Comparison of ENCODE assay signal across 1 cellular context in the genomic region with DNA sequence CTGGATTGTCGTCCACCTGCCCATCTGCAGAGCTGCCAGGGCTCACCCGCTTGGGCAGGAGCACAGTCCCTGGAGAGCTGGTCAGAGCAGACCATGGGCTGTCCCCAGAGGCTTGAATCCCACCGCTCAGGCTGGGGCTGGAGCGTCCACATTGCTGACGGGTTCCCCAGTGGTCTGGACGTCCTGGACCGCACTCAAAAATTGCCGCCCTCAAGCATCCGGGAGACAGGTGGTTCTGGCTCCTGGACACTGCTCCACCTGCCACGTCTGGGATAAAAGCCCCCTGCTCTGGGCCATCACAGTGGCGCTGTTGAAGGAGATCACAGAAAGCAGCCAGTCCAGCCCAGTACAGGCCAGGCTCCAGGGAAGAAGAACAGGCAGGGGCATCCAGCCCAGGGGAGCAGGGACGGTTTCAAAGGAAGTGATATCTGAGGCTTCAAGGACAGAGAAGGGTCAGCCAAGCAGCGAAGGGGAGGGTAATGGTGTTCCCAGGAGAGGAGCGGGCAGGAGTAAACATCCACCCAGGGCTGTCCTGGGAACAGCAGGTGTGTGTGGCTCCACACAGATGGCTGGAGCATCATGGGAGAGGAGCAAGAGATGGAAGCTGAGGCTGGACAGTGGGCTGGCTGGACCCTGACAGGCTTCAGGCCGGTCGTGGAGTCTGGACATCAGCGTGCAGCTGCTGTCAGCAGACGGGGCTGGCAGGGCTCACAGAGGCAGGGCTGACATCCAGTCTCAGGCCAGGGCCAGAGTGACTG.
TF ChIP-seq lines count a peak whose summit lies in the region.

No MANE protein-coding gene starts in this region.

TF ChIP-seq in HepG2, 621 proteins besides CTCF, POLR2A, EP300 and RAD21 (continued from another document):
- TF ChIP-seq, protein P1, sequence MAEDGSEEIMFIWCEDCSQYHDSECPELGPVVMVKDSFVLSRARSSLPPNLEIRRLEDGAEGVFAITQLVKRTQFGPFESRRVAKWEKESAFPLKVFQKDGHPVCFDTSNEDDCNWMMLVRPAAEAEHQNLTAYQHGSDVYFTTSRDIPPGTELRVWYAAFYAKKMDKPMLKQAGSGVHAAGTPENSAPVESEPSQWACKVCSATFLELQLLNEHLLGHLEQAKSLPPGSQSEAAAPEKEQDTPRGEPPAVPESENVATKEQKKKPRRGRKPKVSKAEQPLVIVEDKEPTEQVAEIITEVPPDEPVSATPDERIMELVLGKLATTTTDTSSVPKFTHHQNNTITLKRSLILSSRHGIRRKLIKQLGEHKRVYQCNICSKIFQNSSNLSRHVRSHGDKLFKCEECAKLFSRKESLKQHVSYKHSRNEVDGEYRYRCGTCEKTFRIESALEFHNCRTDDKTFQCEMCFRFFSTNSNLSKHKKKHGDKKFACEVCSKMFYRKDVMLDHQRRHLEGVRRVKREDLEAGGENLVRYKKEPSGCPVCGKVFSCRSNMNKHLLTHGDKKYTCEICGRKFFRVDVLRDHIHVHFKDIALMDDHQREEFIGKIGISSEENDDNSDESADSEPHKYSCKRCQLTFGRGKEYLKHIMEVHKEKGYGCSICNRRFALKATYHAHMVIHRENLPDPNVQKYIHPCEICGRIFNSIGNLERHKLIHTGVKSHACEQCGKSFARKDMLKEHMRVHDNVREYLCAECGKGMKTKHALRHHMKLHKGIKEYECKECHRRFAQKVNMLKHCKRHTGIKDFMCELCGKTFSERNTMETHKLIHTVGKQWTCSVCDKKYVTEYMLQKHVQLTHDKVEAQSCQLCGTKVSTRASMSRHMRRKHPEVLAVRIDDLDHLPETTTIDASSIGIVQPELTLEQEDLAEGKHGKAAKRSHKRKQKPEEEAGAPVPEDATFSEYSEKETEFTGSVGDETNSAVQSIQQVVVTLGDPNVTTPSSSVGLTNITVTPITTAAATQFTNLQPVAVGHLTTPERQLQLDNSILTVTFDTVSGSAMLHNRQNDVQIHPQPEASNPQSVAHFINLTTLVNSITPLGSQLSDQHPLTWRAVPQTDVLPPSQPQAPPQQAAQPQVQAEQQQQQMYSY (CRISPR knock-in tag; IDR thresholded peaks at IDR 0.05), result no peak
- TF ChIP-seq ZNF563 (CRISPR knock-in tag; IDR thresholded peaks at IDR 0.05) (0 out of 2 replicates have a peak, but pooled peaks have one; percentile 7), KDM5B (CRISPR knock-in tag; IDR thresholded peaks at IDR 0.05; ENCODE audit: borderline replicate concordance) (peak; percentile 10; the same call in 1 of the 2 replicates), HIVEP1 (CRISPR knock-in tag; IDR thresholded peaks at IDR 0.05) (peak; percentile 50), HOXA5 (CRISPR knock-in tag; IDR thresholded peaks at IDR 0.05) (0 out of 2 replicates have a peak, but pooled peaks have one; percentile 4), TEAD3 (CRISPR knock-in tag; optimal IDR thresholded peaks at IDR 0.05; ENCODE audit: borderline replicate concordance) (no peak), TOPORS (CRISPR knock-in tag; IDR thresholded peaks at IDR 0.05) (0 out of 2 replicates have a peak, but pooled peaks have one; percentile 31), CAMTA2 (CRISPR knock-in tag; IDR thresholded peaks at IDR 0.05; ENCODE audit: borderline replicate concordance) (0 out of 2 replicates have a peak, but pooled peaks have one; percentile 41), NFKB2 (CRISPR knock-in tag; IDR thresholded peaks at IDR 0.05; ENCODE audit: borderline replicate concordance) (peak; percentile 21; the same call in 1 of the 2 replicates), SPEN (CRISPR knock-in tag; IDR thresholded peaks at IDR 0.05; ENCODE audit: low read depth) (0 out of 2 replicates have a peak, but pooled peaks have one; percentile 11)
- TF ChIP-seq, protein P2, sequence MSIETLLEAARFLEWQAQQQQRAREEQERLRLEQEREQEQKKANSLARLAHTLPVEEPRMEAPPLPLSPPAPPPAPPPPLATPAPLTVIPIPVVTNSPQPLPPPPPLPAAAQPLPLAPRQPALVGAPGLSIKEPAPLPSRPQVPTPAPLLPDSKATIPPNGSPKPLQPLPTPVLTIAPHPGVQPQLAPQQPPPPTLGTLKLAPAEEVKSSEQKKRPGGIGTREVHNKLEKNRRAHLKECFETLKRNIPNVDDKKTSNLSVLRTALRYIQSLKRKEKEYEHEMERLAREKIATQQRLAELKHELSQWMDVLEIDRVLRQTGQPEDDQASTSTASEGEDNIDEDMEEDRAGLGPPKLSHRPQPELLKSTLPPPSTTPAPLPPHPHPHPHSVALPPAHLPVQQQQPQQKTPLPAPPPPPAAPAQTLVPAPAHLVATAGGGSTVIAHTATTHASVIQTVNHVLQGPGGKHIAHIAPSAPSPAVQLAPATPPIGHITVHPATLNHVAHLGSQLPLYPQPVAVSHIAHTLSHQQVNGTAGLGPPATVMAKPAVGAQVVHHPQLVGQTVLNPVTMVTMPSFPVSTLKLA (IDR thresholded peaks at IDR 0.05), result no peak
- TF ChIP-seq, protein P3, sequence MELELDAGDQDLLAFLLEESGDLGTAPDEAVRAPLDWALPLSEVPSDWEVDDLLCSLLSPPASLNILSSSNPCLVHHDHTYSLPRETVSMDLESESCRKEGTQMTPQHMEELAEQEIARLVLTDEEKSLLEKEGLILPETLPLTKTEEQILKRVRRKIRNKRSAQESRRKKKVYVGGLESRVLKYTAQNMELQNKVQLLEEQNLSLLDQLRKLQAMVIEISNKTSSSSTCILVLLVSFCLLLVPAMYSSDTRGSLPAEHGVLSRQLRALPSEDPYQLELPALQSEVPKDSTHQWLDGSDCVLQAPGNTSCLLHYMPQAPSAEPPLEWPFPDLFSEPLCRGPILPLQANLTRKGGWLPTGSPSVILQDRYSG (CRISPR knock-in tag; IDR thresholded peaks at IDR 0.05), result no peak
- TF ChIP-seq, protein P4, sequence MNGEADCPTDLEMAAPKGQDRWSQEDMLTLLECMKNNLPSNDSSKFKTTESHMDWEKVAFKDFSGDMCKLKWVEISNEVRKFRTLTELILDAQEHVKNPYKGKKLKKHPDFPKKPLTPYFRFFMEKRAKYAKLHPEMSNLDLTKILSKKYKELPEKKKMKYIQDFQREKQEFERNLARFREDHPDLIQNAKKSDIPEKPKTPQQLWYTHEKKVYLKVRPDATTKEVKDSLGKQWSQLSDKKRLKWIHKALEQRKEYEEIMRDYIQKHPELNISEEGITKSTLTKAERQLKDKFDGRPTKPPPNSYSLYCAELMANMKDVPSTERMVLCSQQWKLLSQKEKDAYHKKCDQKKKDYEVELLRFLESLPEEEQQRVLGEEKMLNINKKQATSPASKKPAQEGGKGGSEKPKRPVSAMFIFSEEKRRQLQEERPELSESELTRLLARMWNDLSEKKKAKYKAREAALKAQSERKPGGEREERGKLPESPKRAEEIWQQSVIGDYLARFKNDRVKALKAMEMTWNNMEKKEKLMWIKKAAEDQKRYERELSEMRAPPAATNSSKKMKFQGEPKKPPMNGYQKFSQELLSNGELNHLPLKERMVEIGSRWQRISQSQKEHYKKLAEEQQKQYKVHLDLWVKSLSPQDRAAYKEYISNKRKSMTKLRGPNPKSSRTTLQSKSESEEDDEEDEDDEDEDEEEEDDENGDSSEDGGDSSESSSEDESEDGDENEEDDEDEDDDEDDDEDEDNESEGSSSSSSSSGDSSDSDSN (CRISPR knock-in tag; IDR thresholded peaks at IDR 0.05), result peak; percentile 4; the same call in 1 of the 2 replicates
TF ChIP-seq in HepG2: peak in this region for 30.
